Comparison of ENCODE assay signal across 8 cellular contexts in genomic region chr2:79860233-79861058, GRCh38.
A peak's percentile ranks its signal among the peaks of the same experiment; 100 is the strongest.
DNase-seq lines count a peak whose midpoint lies in the region; ATAC-seq, FAIRE-seq and TF ChIP-seq lines count a peak whose summit lies in the region.

No MANE protein-coding gene starts in this region.

- TF ChIP-seq CTCF in D721Med (IDR thresholded peaks at IDR 0.05; ENCODE audit: insufficient read depth, missing control alignments) (peak; percentile 40), WI38 (IDR thresholded peaks at IDR 0.05; ENCODE audit: low read depth, low read length) (0 out of 2 replicates have a peak, but pooled peaks have one; percentile 24)

- no peaks in the 10 kb centered on the region for H3K9me3 ChIP-seq in Karpas-422 (ENCODE audit: low read length)

- no peak overlapping the region for H4K8ac ChIP-seq in mesendoderm (ENCODE audit: low read depth, low read length)

- ATAC-seq in HG03039 (IDR thresholded peaks at IDR 0.05; ENCODE audit: unreplicated experiment) (no peak), GM19455 (IDR thresholded peaks at IDR 0.05; ENCODE audit: unreplicated experiment) (no peak)

- H3K79me1 ChIP-seq in mesendoderm (ENCODE audit: low read length), result no peaks in the 10 kb centered on the region

- no peak overlapping the region for H4K5ac ChIP-seq in mesendoderm (ENCODE audit: low read length)

- no peak overlapping the region for H3K56ac ChIP-seq in mesendoderm (ENCODE audit: low read length)

- FAIRE-seq in D721Med (lab: Jason Lieb, UNC), result peak; percentile 71

- no peak overlapping the region for H2BK15ac ChIP-seq in mesendoderm (replicated peaks; ENCODE audit: low read depth)

- H3K4ac ChIP-seq in mesendoderm (ENCODE audit: low read depth, low read length), result no peak overlapping the region

- H3K4me2 ChIP-seq in Karpas-422 (ENCODE audit: low read depth, low read length, poor library complexity, severe bottlenecking), result no peak overlapping the region
- H3K4me2 ChIP-seq in mesendoderm (ENCODE audit: low read length), result no peak overlapping the region

- H4K20me1 ChIP-seq in Karpas-422 (ENCODE audit: insufficient read depth, low read depth, low read length), result no peaks in the 10 kb centered on the region

- H3K79me2 ChIP-seq in Karpas-422 (ENCODE audit: low read length), result no peaks in the 10 kb centered on the region
- no peaks in the 10 kb centered on the region for H3K79me2 ChIP-seq in mesendoderm (ENCODE audit: control insufficient read depth, insufficient read depth, low read length)

- no peaks in the 10 kb centered on the region for H3K9me2 ChIP-seq in Karpas-422 (replicated peaks; ENCODE audit: insufficient read depth, low read length)

- no peak overlapping the region for H3K23ac ChIP-seq in mesendoderm (ENCODE audit: low read length)

- no peak for DNase-seq in D721Med (ENCODE audit: insufficient read length, low spot score)
- DNase-seq in Karpas-422, result peak; percentile 75
- peak; percentile 65 for DNase-seq in mesendoderm
- no peak for DNase-seq in stimulated activated naive CD4-positive, alpha-beta T cell treated with Interleukin-2 at 50 U/mL for 16 hours (lab: John Stamatoyannopoulos, UW)
- no peak for DNase-seq in activated CD4-positive, alpha-beta T cell treated with anti-CD3 and anti-CD28 coated beads, Interleukin-2, amount 50 U/mL, for 4 hours

- no peaks in the 10 kb centered on the region for H3K36me3 ChIP-seq in Karpas-422 (ENCODE audit: insufficient read depth, low read length)
- H3K36me3 ChIP-seq in mesendoderm (ENCODE audit: control insufficient read depth, insufficient read depth, low read length), result no peaks in the 10 kb centered on the region

- no CpG with 5 or more reads among the region's 10 CpGs for WGBS in mesendoderm (ENCODE audit: extremely low coverage, insufficient coverage, low lambda C conversion rate)

- peak overlapping the region; percentile 4 for H2BK5ac ChIP-seq in mesendoderm (ENCODE audit: low read length)

- no peak overlapping the region for H3K27ac ChIP-seq in Karpas-422 (ENCODE audit: low read length)
- H3K27ac ChIP-seq in mesendoderm (ENCODE audit: low read depth, low read length), result no peak overlapping the region

- H2BK120ac ChIP-seq in mesendoderm (ENCODE audit: low read depth, low read length), result no peak overlapping the region

- no peak overlapping the region for H2AK5ac ChIP-seq in mesendoderm (ENCODE audit: low read length)

- no peak overlapping the region for H3K4me3 ChIP-seq in Karpas-422 (ENCODE audit: low read length)
- H3K4me3 ChIP-seq in WI38 (ENCODE audit: low read depth, low read length), result no peak overlapping the region
- H3K4me3 ChIP-seq in mesendoderm (ENCODE audit: low read length), result no peak overlapping the region

- H2AFZ ChIP-seq in Karpas-422 (ENCODE audit: low read length), result no peak overlapping the region

- H3K4me1 ChIP-seq in Karpas-422 (ENCODE audit: low read length) (no peaks in the 10 kb centered on the region), mesendoderm (ENCODE audit: control insufficient read depth, low read depth, low read length) (peaks cover 1% of the 10 kb centered on the region)

- H3K27me3 ChIP-seq in Karpas-422 (ENCODE audit: low read length) (no peaks in the 10 kb centered on the region), mesendoderm (ENCODE audit: insufficient read depth, low read length, poor library complexity) (no peaks in the 10 kb centered on the region)

- no peak overlapping the region for H3K18ac ChIP-seq in mesendoderm (ENCODE audit: low read length)

- no peak overlapping the region for H3K9ac ChIP-seq in Karpas-422 (ENCODE audit: low read length)
- no peak overlapping the region for H3K9ac ChIP-seq in mesendoderm (ENCODE audit: low read length)

Comparison
In these comparisons a context has a peak if more than half of its experiments do, and no peak if none do; other contexts are left out.
1. DNase-seq: peak in Karpas-422 (single experiment) and mesendoderm (single experiment); none in D721Med (single experiment), stimulated activated naive CD4-positive, alpha-beta T cell treated with Interleukin-2 at 50 U/mL for 16 hours (single experiment) and activated CD4-positive, alpha-beta T cell treated with anti-CD3 and anti-CD28 coated beads, Interleukin-2, amount 50 U/mL, for 4 hours (0 of 2).